8 cellular contexts compared by ENCODE assay signal in the genomic region with DNA sequence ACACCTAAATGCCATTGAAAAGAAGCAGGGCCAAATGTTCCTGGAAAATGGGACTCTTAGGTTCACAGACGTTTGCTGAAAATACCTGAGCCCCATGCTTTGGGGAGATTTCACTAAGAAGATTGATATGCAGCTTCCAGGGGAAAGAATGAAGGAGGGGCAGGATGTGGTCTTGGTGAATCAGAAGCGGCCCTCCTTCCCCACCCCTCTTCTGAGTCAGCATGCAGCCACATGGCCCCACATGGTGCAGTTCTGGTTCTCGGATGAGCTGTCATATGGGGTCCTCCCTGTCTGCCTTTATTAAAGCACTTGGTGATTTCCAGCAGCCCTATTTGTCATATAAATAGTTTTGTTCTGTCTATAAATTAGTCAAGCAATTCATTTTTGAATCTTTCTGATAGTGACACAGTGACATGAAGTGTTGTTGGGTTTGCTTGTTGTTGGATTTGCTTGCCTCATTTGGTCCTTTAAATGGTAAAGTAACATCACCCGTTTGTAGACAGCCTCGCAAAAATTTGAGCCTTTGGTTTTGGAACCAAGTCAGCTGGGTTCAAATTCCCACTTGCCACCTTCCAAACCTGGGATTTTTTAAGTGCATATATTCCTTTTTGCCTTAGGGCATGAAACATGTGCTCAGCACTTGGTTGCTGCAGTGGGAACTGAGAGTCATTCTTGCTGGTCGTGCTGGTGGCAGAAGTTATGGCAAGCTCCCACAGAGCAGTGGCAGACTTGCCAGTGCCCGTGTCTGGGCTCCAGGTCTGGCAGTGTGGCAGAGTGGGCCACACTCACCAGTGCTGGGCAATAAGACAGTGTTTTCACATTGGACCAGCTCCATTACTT.
DNase-seq lines count a peak whose midpoint lies in the region; TF ChIP-seq lines count a peak whose summit lies in the region.

No MANE protein-coding gene starts in this region.

- 40 to 64% methylated on average over 2 to 7 of the region's 7 CpGs for WGBS in transverse colon (ENCODE audit: low coverage in 1 of 2), 2 donors

- H3K4me1 ChIP-seq in transverse colon: no peaks in the 10 kb centered on the region

- peak; percentile 76 for DNase-seq in GM04503 (ENCODE audit: low read depth)
- DNase-seq in H4 (ENCODE audit: low spot score): peak; percentile 95
- DNase-seq in MG63: peak; percentile 88
- peak; percentile 86 for DNase-seq in activated CD8-positive, alpha-beta memory T cell treated with anti-CD3 and anti-CD28 coated beads for 24 hours
- DNase-seq in fibroblast of the aortic adventitia (ENCODE audit: low read depth): peak; percentile 78
- DNase-seq in stimulated activated CD8-positive, alpha-beta memory T cell treated with anti-CD3 and anti-CD28 coated beads, Interleukin-12 subunit alpha, Interleukin-12 subunit beta, amount 100 ng/mL, for 24 hours (ENCODE audit: extremely low read depth): peak; percentile 67
- no peak for DNase-seq in transverse colon
- DNase-seq in epidermal melanocyte (ENCODE audit: insufficient read length, low spot score): no peak

- no peak overlapping the region for H3K27ac ChIP-seq in transverse colon

- no peak for TF ChIP-seq EP300 in transverse colon (IDR thresholded peaks at IDR 0.05; ENCODE audit: low read depth)

- intact Hi-C loops in transverse colon (cut with DNase I; ENCODE audit: low total_unique reads): no loop called here

- H3K9me3 ChIP-seq in MG63: no peaks in the 10 kb centered on the region
- H3K9me3 ChIP-seq in transverse colon: no peaks in the 10 kb centered on the region

- no peak for TF ChIP-seq POLR2A in transverse colon (IDR thresholded peaks at IDR 0.05)

- in situ Hi-C loops in transverse colon (cut with MboI; ENCODE audit: low pct_ligation_motif_present in 1 of 4, low pct_unique_long_range_greater_than_20kb in 1 of 4, low sequenced_read_pairs in 3 of 4): no loop called here

- TF ChIP-seq CTCF in fibroblast of the aortic adventitia (IDR thresholded peaks at IDR 0.05; ENCODE audit: insufficient read depth, low read length) (no peak), transverse colon (IDR thresholded peaks at IDR 0.05) (no peak)

- H3K27me3 ChIP-seq in MG63 (no peaks in the 10 kb centered on the region), transverse colon (no peaks in the 10 kb centered on the region)

- H3K36me3 ChIP-seq in MG63 (no peaks in the 10 kb centered on the region), transverse colon (no peaks in the 10 kb centered on the region)

- H3K4me3 ChIP-seq in MG63: no peak overlapping the region
- no peak overlapping the region for H3K4me3 ChIP-seq in fibroblast of the aortic adventitia (ENCODE audit: low read depth, low read length)
- H3K4me3 ChIP-seq in transverse colon: no peak overlapping the region

Comparison
In these comparisons a context has a peak if more than half of its experiments do, and no peak if none do; other contexts are left out.
1. DNase-seq: peak in GM04503 (single experiment), H4 (single experiment), MG63 (single experiment), activated CD8-positive, alpha-beta memory T cell treated with anti-CD3 and anti-CD28 coated beads for 24 hours (single experiment), fibroblast of the aortic adventitia (single experiment) and stimulated activated CD8-positive, alpha-beta memory T cell treated with anti-CD3 and anti-CD28 coated beads, Interleukin-12 subunit alpha, Interleukin-12 subunit beta, amount 100 ng/mL, for 24 hours (single experiment); none in transverse colon (single experiment) and epidermal melanocyte (single experiment).